In genomic region chr5:10832987-10833386, GRCh38 we compare ENCODE assay signal across 23 cellular contexts.
DNase-seq lines count a peak whose midpoint lies in the region; ATAC-seq and TF ChIP-seq lines count a peak whose summit lies in the region.
"Had no signal": no experiment of that assay in that cellular context is flagged by ENCODE, and none has a peak within 500 bp of the region (broad histone marks: within the 10 kb centered on the region; RNA-seq: fewer than 3 reads in every experiment).

No MANE protein-coding gene starts in this region.

- no peaks in the 10 kb centered on the region for H3K27me3 ChIP-seq in GM23248 (replicated peaks; ENCODE audit: insufficient read depth)
- no peaks in the 10 kb centered on the region for H3K27me3 ChIP-seq in H9 (ENCODE audit: insufficient read depth, low read length)
- H3K27me3 ChIP-seq: colonic mucosa, foreskin keratinocyte, Peyer's patch, upper lobe of left lung had no signal

- H3K9ac ChIP-seq in GM23248, result no peak overlapping the region
- H3K9ac ChIP-seq in H9 (ENCODE audit: extremely low read depth, insufficient read length, low read length), result no peak overlapping the region

- no peaks in the 10 kb centered on the region for H3K36me3 ChIP-seq in GM23248 (ENCODE audit: low read depth)
- H3K36me3 ChIP-seq: colonic mucosa, Peyer's patch, upper lobe of left lung had no signal

- peak; percentile 72 for ATAC-seq in left lobe of liver
- no peak for ATAC-seq in activated CD8-positive, alpha-beta T cell treated with anti-CD3 and anti-CD28 coated beads, Interleukin-2, amount 10 ng/mL, durations not matched to agents 7 days and 5 days
- ATAC-seq: activated T-cell treated with anti-CD3 and anti-CD28 coated beads, Interleukin-2, amount 50 U/mL, for 4 hours; foreskin keratinocyte; stimulated activated effector memory CD8-positive, alpha-beta T cell treated with anti-CD3 and anti-CD28 coated beads, Interleukin-12 subunit alpha, Interleukin-12 subunit beta, amount 100 ng/mL, for 72 hours had no signal

- no peak overlapping the region for H4K91ac ChIP-seq in H9 (ENCODE audit: insufficient read length, low read depth, low read length)

- H3K27ac ChIP-seq in GM23248 (no peak overlapping the region), H9 (ENCODE audit: insufficient read length, low read depth, low read length) (no peak overlapping the region)
- H3K27ac ChIP-seq: colonic mucosa, epithelial cell of prostate, foreskin keratinocyte had no signal

- POLR2A ChIA-PET in activated CD8-positive, alpha-beta T cell treated with anti-CD3 and anti-CD28 coated beads, Interleukin-2, amount 10 ng/mL, durations not matched to agents 7 days and 5 days (lab: Charles Lee), result no interaction called here
- POLR2A ChIA-PET in HEK293T (lab: Yijun Ruan, JAX), result no interaction called here

- no peak overlapping the region for H3K4me3 Mint-ChIP-seq in type B pancreatic cell
- H3K4me3 Mint-ChIP-seq in activated CD8-positive, alpha-beta T cell treated with anti-CD3 and anti-CD28 coated beads, Interleukin-2, amount 10 ng/mL, durations not matched to agents 7 days and 5 days, result no peak overlapping the region
- H3K4me3 Mint-ChIP-seq in H9, result no peak overlapping the region
- H3K4me3 Mint-ChIP-seq: activated CD4-positive, alpha-beta T cell treated with anti-CD3 and anti-CD28 coated beads, Interleukin-2, amount 10 ng/mL, durations not matched to agents 24 days and 14 days; activated T-cell treated with anti-CD3 and anti-CD28 coated beads, Interleukin-2, amount 50 U/mL, for 4 hours; CD4-positive, alpha-beta T cell; IgD-negative memory B cell; stimulated activated effector memory CD8-positive, alpha-beta T cell treated with anti-CD3 and anti-CD28 coated beads, Interleukin-12 subunit alpha, Interleukin-12 subunit beta, amount 100 ng/mL, for 72 hours had no signal

- in situ Hi-C loops in GM23248 (cut with MboI), result no loop called here

- H3F3A ChIP-seq in GM23248 (ENCODE audit: insufficient read depth), result peaks cover 6% of the 10 kb centered on the region; the same call in 1 of the 2 replicates

- WGBS in GM23248 (ENCODE audit: low coverage in 1 of 2, low lambda C conversion rate in 2 of 2, missing lambda C conversion rate in 2 of 2), 2 experiments, result 32 to 33% methylated on average over 5 of the region's 5 CpGs
- WGBS in H9 (ENCODE audit: extremely low coverage, insufficient read length, low lambda C conversion rate), result no CpG with 5 or more reads among the region's 5 CpGs

- H3K4me1 ChIP-seq in GM23248 (ENCODE audit: insufficient read depth) (peaks cover 44% of the 10 kb centered on the region), H9 (ENCODE audit: insufficient read depth, low read length) (no peaks in the 10 kb centered on the region)
- H3K4me1 ChIP-seq: colonic mucosa, foreskin keratinocyte, Peyer's patch, upper lobe of left lung had no signal

- H3K9me2 ChIP-seq in GM23248 (ENCODE audit: insufficient read depth), result no peaks in the 10 kb centered on the region

- peak overlapping the region; percentile 9 for H3K27ac Mint-ChIP-seq in type B pancreatic cell
- no peak overlapping the region for H3K27ac Mint-ChIP-seq in activated CD8-positive, alpha-beta T cell treated with anti-CD3 and anti-CD28 coated beads, Interleukin-2, amount 10 ng/mL, durations not matched to agents 7 days and 5 days
- no peak overlapping the region for H3K27ac Mint-ChIP-seq in H9
- H3K27ac Mint-ChIP-seq: activated CD4-positive, alpha-beta T cell treated with anti-CD3 and anti-CD28 coated beads, Interleukin-2, amount 10 ng/mL, durations not matched to agents 24 days and 14 days; CD4-positive, alpha-beta T cell; IgD-negative memory B cell; stimulated activated effector memory CD8-positive, alpha-beta T cell treated with anti-CD3 and anti-CD28 coated beads, Interleukin-12 subunit alpha, Interleukin-12 subunit beta, amount 100 ng/mL, for 72 hours had no signal

- H3K79me2 ChIP-seq in GM23248 (ENCODE audit: insufficient read depth) (no peaks in the 10 kb centered on the region), H9 (ENCODE audit: insufficient read depth, low read length) (no peaks in the 10 kb centered on the region)

- no peaks in the 10 kb centered on the region for H3K9me3 Mint-ChIP-seq in type B pancreatic cell
- H3K9me3 Mint-ChIP-seq in activated CD8-positive, alpha-beta T cell treated with anti-CD3 and anti-CD28 coated beads, Interleukin-2, amount 10 ng/mL, durations not matched to agents 7 days and 5 days (ENCODE audit: insufficient read depth), result no peaks in the 10 kb centered on the region
- H3K9me3 Mint-ChIP-seq in H9, result no peaks in the 10 kb centered on the region
- H3K9me3 Mint-ChIP-seq: activated CD4-positive, alpha-beta T cell treated with anti-CD3 and anti-CD28 coated beads, Interleukin-2, amount 10 ng/mL, durations not matched to agents 24 days and 14 days; activated T-cell treated with anti-CD3 and anti-CD28 coated beads, Interleukin-2, amount 50 U/mL, for 4 hours; CD4-positive, alpha-beta T cell; IgD-negative memory B cell; stimulated activated effector memory CD8-positive, alpha-beta T cell treated with anti-CD3 and anti-CD28 coated beads, Interleukin-12 subunit alpha, Interleukin-12 subunit beta, amount 100 ng/mL, for 72 hours had no signal

- H3K27me3 Mint-ChIP-seq in type B pancreatic cell (no peaks in the 10 kb centered on the region), H9 (ENCODE audit: low read depth) (no peaks in the 10 kb centered on the region; the same call in 1 of the 2 replicates)
- H3K27me3 Mint-ChIP-seq in activated CD8-positive, alpha-beta T cell treated with anti-CD3 and anti-CD28 coated beads, Interleukin-2, amount 10 ng/mL, durations not matched to agents 7 days and 5 days (ENCODE audit: low read depth), result no peaks in the 10 kb centered on the region

- H3K79me1 ChIP-seq in H9 (ENCODE audit: insufficient read depth, low read depth, low read length, poor library complexity, severe bottlenecking), result no peaks in the 10 kb centered on the region

- H3K4me2 ChIP-seq in GM23248 (ENCODE audit: unreplicated experiment) (no peak overlapping the region), H9 (ENCODE audit: insufficient read depth, insufficient read length, low read length) (no peak overlapping the region)

- no peak overlapping the region for H3K18ac ChIP-seq in H9 (ENCODE audit: insufficient read length, low read depth, low read length)

- H2BK5ac ChIP-seq in H9 (ENCODE audit: insufficient read length, low read length), result no peak overlapping the region

- CTCF ChIA-PET in activated CD8-positive, alpha-beta T cell treated with anti-CD3 and anti-CD28 coated beads, Interleukin-2, amount 10 ng/mL, durations not matched to agents 7 days and 5 days (lab: Charles Lee), result no interaction called here
- CTCF ChIA-PET in HEK293T (lab: Yijun Ruan, JAX), result interaction anchor here (0.9 kb wide), 1 partner anchor 34 kb away, joined by 4 read pairs; no protein-coding TSS in a partner anchor

- no peak overlapping the region for H4K5ac ChIP-seq in H9 (ENCODE audit: insufficient read length, low read depth, low read length)

- no peak overlapping the region for H4K8ac ChIP-seq in H9 (replicated peaks; ENCODE audit: insufficient read length, low read depth, low read length)

- H2AK5ac ChIP-seq in H9 (ENCODE audit: insufficient read length, low read length), result no peak overlapping the region

- no peak overlapping the region for H2BK20ac ChIP-seq in H9 (ENCODE audit: low read depth, low read length, poor library complexity, severe bottlenecking)

- TF ChIP-seq CTCF in type B pancreatic cell (conservative IDR thresholded peaks at IDR 0.05) (no peak), H9 (conservative IDR thresholded peaks at IDR 0.05) (no peak)

- H3K23me2 ChIP-seq in H9 (ENCODE audit: insufficient read length, low read depth, low read length, poor library complexity, severe bottlenecking), result no peaks in the 10 kb centered on the region

- H2BK12ac ChIP-seq in H9 (ENCODE audit: insufficient read length, low read depth, low read length), result no peak overlapping the region

- H2BK15ac ChIP-seq in H9 (ENCODE audit: low read depth, low read length), result no peak overlapping the region

- no peak overlapping the region for H3K4me3 ChIP-seq in GM23248
- H3K4me3 ChIP-seq: colonic mucosa, Peyer's patch, upper lobe of left lung had no signal

- H3K23ac ChIP-seq in H9 (ENCODE audit: insufficient read length, low read depth, low read length), result no peak overlapping the region

- H3K14ac ChIP-seq in H9 (ENCODE audit: insufficient read depth, low read length), result no peak overlapping the region

- no peaks in the 10 kb centered on the region for H3K9me3 ChIP-seq in GM23248 (ENCODE audit: low read depth)
- H3K9me3 ChIP-seq in H9 (ENCODE audit: control insufficient read depth, low read depth, low read length), result no peaks in the 10 kb centered on the region
- H3K9me3 ChIP-seq: colonic mucosa, Peyer's patch, upper lobe of left lung had no signal

- H3K56ac ChIP-seq in H9 (ENCODE audit: insufficient read length, low read depth, low read length), result no peak overlapping the region

- H3K36me3 Mint-ChIP-seq in type B pancreatic cell (no peaks in the 10 kb centered on the region), H9 (ENCODE audit: insufficient read depth in 1 of 3, low read depth in 3 of 3) (no peaks in the 10 kb centered on the region)
- H3K36me3 Mint-ChIP-seq in activated CD8-positive, alpha-beta T cell treated with anti-CD3 and anti-CD28 coated beads, Interleukin-2, amount 10 ng/mL, durations not matched to agents 7 days and 5 days (ENCODE audit: low read depth), result no peaks in the 10 kb centered on the region
- H3K36me3 Mint-ChIP-seq: IgD-negative memory B cell; stimulated activated effector memory CD8-positive, alpha-beta T cell treated with anti-CD3 and anti-CD28 coated beads, Interleukin-12 subunit alpha, Interleukin-12 subunit beta, amount 100 ng/mL, for 72 hours had no signal

- H3K4ac ChIP-seq in H9 (ENCODE audit: low read depth, low read length), result no peak overlapping the region

- H2AFZ ChIP-seq in GM23248, result 0 out of 2 replicates have a peak overlapping the region, but pooled peaks have one; percentile 11
- no peak overlapping the region for H2AFZ ChIP-seq in H9 (ENCODE audit: low read length)

- H4K20me1 ChIP-seq in GM23248 (ENCODE audit: insufficient read depth) (no peaks in the 10 kb centered on the region), H9 (ENCODE audit: control insufficient read depth, insufficient read depth, insufficient read length) (no peaks in the 10 kb centered on the region)

- no peak overlapping the region for H2BK120ac ChIP-seq in H9 (ENCODE audit: low read depth, low read length, poor library complexity, severe bottlenecking)

- H3T11ph ChIP-seq in H9 (ENCODE audit: low read length), result no peak overlapping the region

- DNase-seq in GM23248 (peak; percentile 19), SW480 (ENCODE audit: low spot score) (peak; percentile 36), left lobe of liver (ENCODE audit: low spot score) (no peak), type B pancreatic cell (ENCODE audit: extremely low spot score, unreplicated experiment) (no peak), H9 (no peak), HEK293T (ENCODE audit: extremely low spot score) (no peak)
- DNase-seq in activated CD8-positive, alpha-beta T cell treated with anti-CD3 and anti-CD28 coated beads, Interleukin-2, amount 10 ng/mL, durations not matched to agents 7 days and 5 days, result no peak
- DNase-seq: activated CD4-positive, alpha-beta T cell treated with anti-CD3 and anti-CD28 coated beads, Interleukin-2, amount 10 ng/mL, durations not matched to agents 24 days and 14 days; activated gamma-delta T cell; activated T-cell treated with anti-CD3 and anti-CD28 coated beads, Interleukin-2, amount 50 U/mL, for 4 hours; CD4-positive, alpha-beta T cell; colonic mucosa; DMS 273 treated with DMSO at 0.1 percent for 48 hours; effector CD8-positive, alpha-beta T cell; foreskin keratinocyte; HCEC 1CT; NCI-H146; Peyer's patch; T1000; upper lobe of left lung had no signal

- H3K4me1 Mint-ChIP-seq in type B pancreatic cell (ENCODE audit: unreplicated experiment) (peaks cover 10% of the 10 kb centered on the region), H9 (peaks cover 0 to 4% of the 10 kb centered on the region in 2 experiments; a peak in 1 of 4 replicates)
- H3K4me1 Mint-ChIP-seq in activated CD8-positive, alpha-beta T cell treated with anti-CD3 and anti-CD28 coated beads, Interleukin-2, amount 10 ng/mL, durations not matched to agents 7 days and 5 days (ENCODE audit: low read depth), result no peaks in the 10 kb centered on the region
- H3K4me1 Mint-ChIP-seq: activated CD4-positive, alpha-beta T cell treated with anti-CD3 and anti-CD28 coated beads, Interleukin-2, amount 10 ng/mL, durations not matched to agents 24 days and 14 days; IgD-negative memory B cell; stimulated activated effector memory CD8-positive, alpha-beta T cell treated with anti-CD3 and anti-CD28 coated beads, Interleukin-12 subunit alpha, Interleukin-12 subunit beta, amount 100 ng/mL, for 72 hours had no signal

Comparison
In these comparisons a context has a peak if more than half of its experiments do, and no peak if none do; other contexts are left out.
1. DNase-seq: peak in GM23248 (single experiment) and SW480 (single experiment); none in left lobe of liver (single experiment), type B pancreatic cell (single experiment), activated CD8-positive, alpha-beta T cell treated with anti-CD3 and anti-CD28 coated beads, Interleukin-2, amount 10 ng/mL, durations not matched to agents 7 days and 5 days (single experiment), H9 (single experiment) and HEK293T (single experiment).